11 cellular contexts compared by ENCODE assay signal in the genomic region with DNA sequence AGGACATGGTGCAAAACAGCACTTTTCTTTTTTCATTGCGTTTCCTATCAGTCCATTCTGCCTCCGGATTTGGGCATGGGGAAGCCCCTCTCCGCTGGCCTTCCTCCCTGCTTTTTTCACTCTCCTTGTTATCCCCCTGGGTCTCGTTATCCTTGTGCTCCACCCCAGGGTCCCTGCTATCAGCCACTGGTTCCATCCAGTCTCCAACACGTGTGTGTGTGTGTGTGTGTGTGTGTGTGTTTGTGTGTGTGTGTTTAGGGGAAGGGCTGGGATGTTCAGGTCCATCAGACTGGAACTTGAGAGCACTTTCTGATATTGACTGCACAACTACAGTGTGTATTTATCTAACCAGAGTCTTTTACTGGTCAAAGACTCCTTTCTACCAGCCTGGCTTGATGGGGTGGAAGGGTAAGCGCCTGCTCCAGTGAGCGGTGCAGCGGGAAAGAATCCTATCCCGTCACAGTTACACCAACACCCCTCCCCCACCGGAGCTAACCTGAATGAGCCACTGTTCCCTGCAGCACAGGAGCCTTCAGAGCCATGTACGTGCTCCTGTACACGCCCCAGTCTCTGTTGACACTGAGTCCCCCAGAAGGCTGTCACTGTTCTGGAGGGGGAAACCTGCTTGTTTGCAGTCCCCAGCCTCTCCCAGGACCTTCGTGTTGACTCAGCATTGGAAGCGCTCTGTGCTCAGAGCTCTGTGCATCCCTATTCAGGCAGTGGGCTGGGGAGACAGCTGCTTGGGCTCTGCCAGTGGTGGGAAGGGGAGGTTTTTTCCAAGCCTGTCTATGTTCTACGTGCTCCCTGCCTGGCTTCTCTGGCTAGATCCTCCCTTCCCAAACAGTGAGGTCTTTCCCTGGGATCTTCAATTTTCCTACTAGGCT. TPM values are rescaled to one million over a fixed set of nuclear protein-coding genes. Genes with fewer than 3 reads are reported as not detected.
A peak's percentile ranks its signal among the peaks of the same experiment; 100 is the strongest.
DNase-seq lines count a peak whose midpoint lies in the region.
"Had no signal": no experiment of that assay in that cellular context is flagged by ENCODE, and none has a peak within 500 bp of the region (broad histone marks: within the 10 kb centered on the region; RNA-seq: fewer than 3 reads in every experiment).

No MANE protein-coding gene starts in this region.

- CTCF ChIA-PET in activated CD4-positive, alpha-beta T cell treated with anti-CD3 and anti-CD28 coated beads, Interleukin-2, amount 10 ng/mL, durations not matched to agents 7 days and 5 days (lab: Charles Lee) = interaction anchor here (1.8 kb wide), 1 partner anchor 16 kb away, joined by 5 read pairs; no protein-coding TSS in a partner anchor

- POLR2A ChIA-PET in activated CD4-positive, alpha-beta T cell treated with anti-CD3 and anti-CD28 coated beads, Interleukin-2, amount 10 ng/mL, durations not matched to agents 7 days and 5 days (lab: Charles Lee) = no interaction called here

- H3K36me3 Mint-ChIP-seq in activated CD4-positive, alpha-beta T cell treated with anti-CD3 and anti-CD28 coated beads, Interleukin-2, amount 10 ng/mL, durations not matched to agents 7 days and 5 days (ENCODE audit: low read depth) = no peaks in the 10 kb centered on the region

- no peaks in the 10 kb centered on the region for H3K4me1 Mint-ChIP-seq in activated CD4-positive, alpha-beta T cell treated with anti-CD3 and anti-CD28 coated beads, Interleukin-2, amount 10 ng/mL, durations not matched to agents 7 days and 5 days

- H3K27ac Mint-ChIP-seq in activated CD4-positive, alpha-beta T cell treated with anti-CD3 and anti-CD28 coated beads, Interleukin-2, amount 10 ng/mL, durations not matched to agents 7 days and 5 days = no peak overlapping the region

- DNase-seq in HK-2 (ENCODE audit: unreplicated experiment) = peak; percentile 38
- peak; percentile 65 for DNase-seq in NCI-H345 treated with DMSO at 0.1 percent for 48 hours (lab: John Stamatoyannopoulos, UW; ENCODE audit: unreplicated experiment)
- DNase-seq in head of caudate nucleus = peak in 32 of 42 donors; percentile 12 to 74 (median 46)
- peak; percentile 11 for DNase-seq in pons (ENCODE audit: low spot score)
- DNase-seq in NCI-H2196 (lab: John Stamatoyannopoulos, UW; ENCODE audit: unreplicated experiment) = no peak
- DNase-seq in activated CD4-positive, alpha-beta T cell treated with anti-CD3 and anti-CD28 coated beads, Interleukin-2, amount 10 ng/mL, durations not matched to agents 7 days and 5 days = no peak
- DNase-seq in T-helper 9 cell = no peak
- no peak for DNase-seq in activated effector memory CD4-positive, alpha-beta T cell treated with Interleukin-2 at 50 U/mL for 16 hours
- DNase-seq: colonic mucosa, heart left ventricle, T-helper 2 cell had no signal

- intact Hi-C loops in head of caudate nucleus (cut with DNase I) = no loop called here

- H3K9me3 Mint-ChIP-seq in activated CD4-positive, alpha-beta T cell treated with anti-CD3 and anti-CD28 coated beads, Interleukin-2, amount 10 ng/mL, durations not matched to agents 7 days and 5 days = no peaks in the 10 kb centered on the region

- H3K27me3 Mint-ChIP-seq in activated CD4-positive, alpha-beta T cell treated with anti-CD3 and anti-CD28 coated beads, Interleukin-2, amount 10 ng/mL, durations not matched to agents 7 days and 5 days = peaks cover 19% of the 10 kb centered on the region

- H3K4me3 Mint-ChIP-seq in activated CD4-positive, alpha-beta T cell treated with anti-CD3 and anti-CD28 coated beads, Interleukin-2, amount 10 ng/mL, durations not matched to agents 7 days and 5 days = no peak overlapping the region

RNA-seq across cellular contexts. Expression of gene INHA, which starts 4.6 kb away (rescaled TPM):
- not detected for total RNA-seq in activated CD4-positive, alpha-beta T cell treated with anti-CD3 and anti-CD28 coated beads, Interleukin-2, amount 10 ng/mL, durations not matched to agents 7 days and 5 days
- total RNA-seq: colonic mucosa had no signal

RNA-seq across cellular contexts. Expression of gene OBSL1, which starts 5.4 kb away (rescaled TPM):
- total RNA-seq in activated CD4-positive, alpha-beta T cell treated with anti-CD3 and anti-CD28 coated beads, Interleukin-2, amount 10 ng/mL, durations not matched to agents 7 days and 5 days = not detected

RNA-seq across cellular contexts. Expression of gene STK11IP, which starts 20.9 kb away (rescaled TPM):
- 10 to 100 TPM; 35.3 to 40.3 TPM for total RNA-seq in activated CD4-positive, alpha-beta T cell treated with anti-CD3 and anti-CD28 coated beads, Interleukin-2, amount 10 ng/mL, durations not matched to agents 7 days and 5 days

RNA-seq across cellular contexts. Expression of gene TMEM198, which starts 32.9 kb away (rescaled TPM):
- under 1 TPM; 0.44 to 0.69 TPM for total RNA-seq in activated CD4-positive, alpha-beta T cell treated with anti-CD3 and anti-CD28 coated beads, Interleukin-2, amount 10 ng/mL, durations not matched to agents 7 days and 5 days

RNA-seq across cellular contexts. Expression of gene CHPF, which starts 33.1 kb away (rescaled TPM):
- 1 to 10 TPM; 6.4 to 7.8 TPM for total RNA-seq in activated CD4-positive, alpha-beta T cell treated with anti-CD3 and anti-CD28 coated beads, Interleukin-2, amount 10 ng/mL, durations not matched to agents 7 days and 5 days

Comparison
In these comparisons a context has a peak if more than half of its experiments do, and no peak if none do; other contexts are left out.
1. DNase-seq: peak in HK-2 (single experiment), NCI-H345 treated with DMSO at 0.1 percent for 48 hours (single experiment), head of caudate nucleus (32 of 42) and pons (single experiment); none in NCI-H2196 (single experiment), activated CD4-positive, alpha-beta T cell treated with anti-CD3 and anti-CD28 coated beads, Interleukin-2, amount 10 ng/mL, durations not matched to agents 7 days and 5 days (single experiment), T-helper 9 cell (single experiment) and activated effector memory CD4-positive, alpha-beta T cell treated with Interleukin-2 at 50 U/mL for 16 hours (single experiment).